Comparison of ENCODE assay signal across 15 cellular contexts in the genomic region with DNA sequence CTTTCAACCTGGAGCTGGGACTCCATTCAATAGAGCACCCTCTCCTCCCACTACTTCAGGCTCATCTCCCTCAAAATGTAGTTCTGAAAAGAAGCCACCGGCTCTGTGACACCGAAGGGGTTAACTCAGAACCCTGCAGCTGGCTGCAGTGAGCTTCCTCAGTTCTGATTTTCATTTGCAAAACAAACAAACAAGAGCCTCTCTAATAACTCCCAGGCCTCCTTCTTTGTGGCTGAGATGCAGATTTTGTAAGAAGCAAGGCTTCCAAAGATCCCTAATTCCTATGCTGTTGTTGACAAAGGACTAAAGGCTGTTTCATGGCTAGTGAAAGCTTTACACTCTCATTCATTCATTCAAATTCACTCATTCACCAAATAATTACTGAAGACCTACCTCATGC.
DNase-seq lines count a peak whose midpoint lies in the region; ATAC-seq and TF ChIP-seq lines count a peak whose summit lies in the region.
"Had no signal": no experiment of that assay in that cellular context is flagged by ENCODE, and none has a peak within 500 bp of the region (broad histone marks: within the 10 kb centered on the region; RNA-seq: fewer than 3 reads in every experiment).

No MANE protein-coding gene starts in this region.

- peak overlapping the region; percentile 63 for H3K4me3 Mint-ChIP-seq in mesothelial cell of epicardium
- H3K4me3 Mint-ChIP-seq: B cell; CD8-positive, alpha-beta T cell had no signal

- ATAC-seq in gastrocnemius medialis: no peak
- no peak for ATAC-seq in HG02870 (IDR thresholded peaks at IDR 0.05; ENCODE audit: unreplicated experiment)
- ATAC-seq: CD8-positive, alpha-beta T cell had no signal

- H3K4me3 ChIP-seq in H7 (ENCODE audit: insufficient read depth, low read depth, low read length): no peak overlapping the region
- no peak overlapping the region for H3K4me3 ChIP-seq in foreskin fibroblast (ENCODE audit: low read depth in 1 of 2, low read length in 2 of 2)
- no peak overlapping the region for H3K4me3 ChIP-seq in gastrocnemius medialis
- H3K4me3 ChIP-seq: BLaER1 treated with 17β-estradiol and CSF1 and Interleukin-3, amounts not matched to agents 10 nM and 100 nM; GM23248 had no signal

- H3K27me3 Mint-ChIP-seq in mesothelial cell of epicardium (ENCODE audit: low read depth): no peaks in the 10 kb centered on the region
- H3K27me3 Mint-ChIP-seq: B cell had no signal

- H3K36me3 Mint-ChIP-seq in mesothelial cell of epicardium: peaks cover 51% of the 10 kb centered on the region
- H3K36me3 Mint-ChIP-seq: CD8-positive, alpha-beta T cell had no signal

- H3K4me1 ChIP-seq in gastrocnemius medialis: no peaks in the 10 kb centered on the region
- H3K4me1 ChIP-seq: BLaER1 treated with 17β-estradiol and CSF1 and Interleukin-3, amounts not matched to agents 10 nM and 100 nM had no signal

- intact Hi-C loops in gastrocnemius medialis (cut with DNase I; ENCODE audit: low total_unique reads): no loop called here

- TF ChIP-seq POLR2A in gastrocnemius medialis (IDR thresholded peaks at IDR 0.05): no peak

- H3K27ac ChIP-seq in gastrocnemius medialis: no peak overlapping the region
- H3K27ac ChIP-seq: BLaER1 treated with 17β-estradiol and CSF1 and Interleukin-3, amounts not matched to agents 10 nM and 100 nM; GM23248 had no signal

- peaks cover 16% of the 10 kb centered on the region for H3K9me3 Mint-ChIP-seq in mesothelial cell of epicardium

- H3K4me1 Mint-ChIP-seq in mesothelial cell of epicardium: peaks cover 85% of the 10 kb centered on the region
- H3K4me1 Mint-ChIP-seq: B cell had no signal

- DNase-seq in H7 (peak; percentile 30), epidermal melanocyte (ENCODE audit: insufficient read length, low spot score) (peak; percentile 19), foreskin fibroblast (peak; percentile 37 to 69), mesothelial cell of epicardium (ENCODE audit: low spot score in 2 of 2, unreplicated experiment in 2 of 2) (no peak), gastrocnemius medialis (no peak), OCI-M1 (lab: John Stamatoyannopoulos, UW) (no peak)
- DNase-seq: 8988T; CD8-positive, alpha-beta T cell; COR-L47; DMS 273 treated with DMSO at 0.1 percent for 48 hours; DMS53; GM23248 had no signal

- H3K36me3 ChIP-seq in H7 (replicated peaks; ENCODE audit: control insufficient read depth, insufficient read depth, low read length): no peaks in the 10 kb centered on the region
- no peaks in the 10 kb centered on the region for H3K36me3 ChIP-seq in gastrocnemius medialis
- H3K36me3 ChIP-seq: BLaER1 treated with 17β-estradiol and CSF1 and Interleukin-3, amounts not matched to agents 10 nM and 100 nM had no signal

- TF ChIP-seq CTCF in foreskin fibroblast (IDR thresholded peaks at IDR 0.05; ENCODE audit: low read depth, low read length) (no peak), mesothelial cell of epicardium (IDR thresholded peaks at IDR 0.05; ENCODE audit: unreplicated experiment) (no peak), gastrocnemius medialis (IDR thresholded peaks at IDR 0.05 in 4 of 5, conservative IDR thresholded peaks at IDR 0.05 in 1 of 5) (no peak)

- in situ Hi-C loops in gastrocnemius medialis (cut with MboI; ENCODE audit: low sequenced_read_pairs in 4 of 4): no loop called here

- H3K9me3 ChIP-seq in gastrocnemius medialis: peaks cover 0 to 3% (median 0%) of the 10 kb centered on the region in 3 donors

- peak overlapping the region; percentile 100 for H3K27ac Mint-ChIP-seq in mesothelial cell of epicardium
- H3K27ac Mint-ChIP-seq: B cell; CD8-positive, alpha-beta T cell had no signal

- H3K27me3 ChIP-seq in H7 (ENCODE audit: control insufficient read depth, insufficient read depth, low read length) (no peaks in the 10 kb centered on the region; the same call in 1 of the 2 replicates), gastrocnemius medialis (peaks cover 0 to 2% (median 0%) of the 10 kb centered on the region in 3 donors)
- H3K27me3 ChIP-seq: BLaER1 treated with 17β-estradiol and CSF1 and Interleukin-3, amounts not matched to agents 10 nM and 100 nM had no signal

Comparison
In these comparisons a context has a peak if more than half of its experiments do, and no peak if none do; other contexts are left out.
1. DNase-seq: peak in H7 (single experiment), epidermal melanocyte (single experiment) and foreskin fibroblast (2 of 2); none in mesothelial cell of epicardium (0 of 2), gastrocnemius medialis (0 of 2) and OCI-M1 (single experiment).